In the genomic region with DNA sequence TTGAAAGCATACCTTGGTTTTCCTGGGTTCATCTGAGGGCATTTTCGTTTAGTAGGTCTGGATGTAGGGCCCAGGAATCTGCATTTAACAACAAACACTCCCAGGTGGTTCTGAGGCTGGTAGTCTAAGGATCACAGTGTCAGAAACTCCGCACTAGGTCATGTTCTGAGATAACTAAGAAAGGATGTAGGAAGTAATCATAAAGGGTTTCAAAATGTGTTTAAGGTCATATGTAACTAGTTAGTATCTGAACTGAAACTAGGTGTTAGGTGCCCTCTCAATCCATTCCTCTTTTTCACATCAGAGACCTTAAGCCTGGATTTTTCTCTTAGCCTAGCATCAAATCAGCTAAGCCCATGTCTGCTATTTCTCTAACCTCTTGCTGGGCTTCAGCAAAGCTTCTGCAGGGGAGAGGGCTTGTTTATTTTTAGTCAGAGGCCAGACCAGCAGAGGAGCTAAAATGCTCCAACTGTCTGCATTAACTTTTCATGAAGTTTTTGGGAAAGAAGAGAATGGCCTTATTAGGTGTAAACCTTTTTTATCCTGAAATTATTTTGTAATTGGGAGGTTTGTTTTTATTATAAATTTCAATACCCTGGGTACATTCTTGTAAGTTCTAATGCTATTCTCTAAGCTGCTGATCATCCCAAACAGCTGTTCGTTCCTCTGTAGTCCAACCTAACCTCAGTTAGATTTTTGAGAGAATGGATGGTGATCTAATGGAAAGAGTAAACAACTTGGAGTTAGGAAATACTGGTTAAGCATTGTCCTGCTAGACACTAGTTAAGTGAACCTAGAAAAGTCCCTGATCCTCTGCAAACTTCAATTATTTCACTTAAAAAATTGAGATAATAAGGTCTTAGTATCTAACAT, we compare ENCODE assay signal across 8 cellular contexts.
DNase-seq lines count a peak whose midpoint lies in the region; ATAC-seq and FAIRE-seq lines count a peak whose summit lies in the region.

No MANE protein-coding gene starts in this region.

- DNase-seq in DMS79 (lab: John Stamatoyannopoulos, UW) (no peak), MV-4-11 (lab: John Stamatoyannopoulos, UW) (no peak), H4 (ENCODE audit: low spot score) (no peak), NCI-H1436 treated with DMSO at 0.1 percent for 48 hours (lab: John Stamatoyannopoulos, UW) (no peak)

- peak; percentile 69 for FAIRE-seq in islet of Langerhans (lab: Jason Lieb, UNC)

- peak; percentile 94 for ATAC-seq in GM18517 (IDR thresholded peaks at IDR 0.05; ENCODE audit: unreplicated experiment)
- ATAC-seq in GM21528 (IDR thresholded peaks at IDR 0.05; ENCODE audit: low FRiP score, unreplicated experiment): peak; percentile 85
- ATAC-seq in HG03354 (IDR thresholded peaks at IDR 0.05; ENCODE audit: poor library complexity, severe bottlenecking, unreplicated experiment): peak; percentile 90
